In the genomic region with DNA sequence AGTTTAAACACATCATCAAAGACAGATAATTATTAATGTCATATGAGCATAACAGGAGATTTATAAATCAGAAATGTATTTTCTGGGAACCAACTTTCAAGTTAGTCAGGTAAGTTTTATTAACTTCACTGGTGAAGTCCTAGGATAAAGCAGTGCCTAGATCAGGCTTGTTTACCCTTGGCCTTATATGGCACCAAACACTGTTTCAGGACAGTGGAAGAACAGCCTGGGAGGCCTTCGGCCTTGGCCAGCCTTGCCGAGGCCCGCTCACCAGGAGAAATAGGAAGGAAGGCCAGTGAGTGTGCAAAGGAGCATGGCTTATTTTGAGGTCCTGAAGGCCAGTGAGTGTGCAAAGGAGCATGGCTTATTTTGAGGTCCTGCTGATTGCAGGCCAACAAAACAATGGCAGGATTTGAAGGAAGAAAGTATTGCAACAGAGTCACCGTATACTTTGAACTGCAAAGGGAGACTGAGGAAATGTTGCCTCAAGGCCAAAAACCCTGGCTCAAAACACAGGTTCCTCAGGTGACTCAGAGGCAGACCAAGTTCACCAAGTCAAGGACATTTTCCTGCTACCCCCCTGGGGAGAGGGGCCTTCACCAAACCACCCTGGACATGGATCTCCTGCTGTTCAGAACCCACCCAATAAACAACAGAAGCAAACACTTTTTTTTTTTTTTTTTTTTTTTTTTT, we compare ENCODE assay signal across 16 cellular contexts.
"Had no signal": no experiment of that assay in that cellular context is flagged by ENCODE, and none has a peak within 500 bp of the region (broad histone marks: within the 10 kb centered on the region; RNA-seq: fewer than 3 reads in every experiment).

No MANE protein-coding gene starts in this region.

- H3K9me3 Mint-ChIP-seq: activated B cell treated with CpG ODN at 0.5 μM for 24 hours; activated naive CD4-positive, alpha-beta T cell treated with anti-CD3 and anti-CD28 coated beads, Interleukin-2, amount 50 U/mL, for 24 hours; activated T-cell treated with anti-CD3 and anti-CD28 coated beads, Interleukin-2, amount 50 U/mL, for 24 hours; stimulated activated naive CD8-positive, alpha-beta T cell treated with anti-CD3 and anti-CD28 coated beads, Interleukin-15, amount 100 ng/mL, for 72 hours; T-helper 1 cell treated with Interleukin-12 subunit alpha and Interleukin-12 subunit beta and Interleukin-4 antibody, amounts not matched to agents 30 μg/mL and 1 μg/mL, for 36 hours had no signal

- H3K4me3 ChIP-seq: heart left ventricle, vagina had no signal

- ATAC-seq: foreskin keratinocyte; heart left ventricle; stimulated activated naive CD8-positive, alpha-beta T cell treated with anti-CD3 and anti-CD28 coated beads, Interleukin-15, amount 100 ng/mL, for 72 hours had no signal

- H3K27me3 Mint-ChIP-seq: activated B cell treated with CpG ODN at 0.5 μM for 24 hours; activated naive CD4-positive, alpha-beta T cell treated with anti-CD3 and anti-CD28 coated beads, Interleukin-2, amount 50 U/mL, for 24 hours; activated T-cell treated with anti-CD3 and anti-CD28 coated beads, Interleukin-2, amount 50 U/mL, for 24 hours had no signal

- H3K36me3 ChIP-seq: heart left ventricle had no signal

- H3K4me3 Mint-ChIP-seq: activated B cell treated with CpG ODN at 0.5 μM for 24 hours; activated naive CD4-positive, alpha-beta T cell treated with anti-CD3 and anti-CD28 coated beads, Interleukin-2, amount 50 U/mL, for 24 hours; activated T-cell treated with anti-CD3 and anti-CD28 coated beads, Interleukin-2, amount 50 U/mL, for 24 hours; stimulated activated naive CD8-positive, alpha-beta T cell treated with anti-CD3 and anti-CD28 coated beads, Interleukin-15, amount 100 ng/mL, for 72 hours; T-helper 1 cell treated with Interleukin-12 subunit alpha and Interleukin-12 subunit beta and Interleukin-4 antibody, amounts not matched to agents 30 μg/mL and 1 μg/mL, for 36 hours had no signal

- H3K27ac Mint-ChIP-seq: activated B cell treated with CpG ODN at 0.5 μM for 24 hours; activated naive CD4-positive, alpha-beta T cell treated with anti-CD3 and anti-CD28 coated beads, Interleukin-2, amount 50 U/mL, for 24 hours; activated T-cell treated with anti-CD3 and anti-CD28 coated beads, Interleukin-2, amount 50 U/mL, for 24 hours; nephron progenitor cell; stimulated activated naive CD8-positive, alpha-beta T cell treated with anti-CD3 and anti-CD28 coated beads, Interleukin-15, amount 100 ng/mL, for 72 hours; T-helper 1 cell treated with Interleukin-12 subunit alpha and Interleukin-12 subunit beta and Interleukin-4 antibody, amounts not matched to agents 30 μg/mL and 1 μg/mL, for 36 hours had no signal

- H3K4me1 Mint-ChIP-seq: activated B cell treated with CpG ODN at 0.5 μM for 24 hours; activated naive CD4-positive, alpha-beta T cell treated with anti-CD3 and anti-CD28 coated beads, Interleukin-2, amount 50 U/mL, for 24 hours; stimulated activated naive CD8-positive, alpha-beta T cell treated with anti-CD3 and anti-CD28 coated beads, Interleukin-15, amount 100 ng/mL, for 72 hours had no signal

- H3K27ac ChIP-seq: heart left ventricle, vagina had no signal

- H3K9me3 ChIP-seq: heart left ventricle, vagina had no signal

- H3K36me3 Mint-ChIP-seq: activated naive CD4-positive, alpha-beta T cell treated with anti-CD3 and anti-CD28 coated beads, Interleukin-2, amount 50 U/mL, for 24 hours; brain had no signal

- H3K27me3 ChIP-seq: foreskin keratinocyte, heart left ventricle, vagina had no signal

- DNase-seq: activated B cell treated with CpG ODN at 0.5 μM for 24 hours; activated CD4-positive, alpha-beta T cell treated with anti-CD3 and anti-CD28 coated beads, Interleukin-2, amount 50 U/mL, for 1 hour; activated effector memory CD4-positive, alpha-beta T cell treated with Interleukin-2 at 50 U/mL for 16 hours; activated T-cell treated with anti-CD3 and anti-CD28 coated beads, Interleukin-2, amount 50 U/mL, for 24 hours; amniotic stem cell; foreskin keratinocyte; heart left ventricle; mammary epithelial cell; stimulated activated CD4-positive, alpha-beta T cell treated with anti-CD3 and anti-CD28 coated beads, Interleukin-15, amount 100 ng/mL, for 24 hours; stimulated activated CD4-positive, alpha-beta T cell treated with anti-CD3 and anti-CD28 coated beads, Interleukin-4, amount 100 ng/mL, for 24 hours; stimulated activated naive CD8-positive, alpha-beta T cell treated with anti-CD3 and anti-CD28 coated beads, Interleukin-15, amount 100 ng/mL, for 72 hours had no signal
